Comparison of ENCODE assay signal across 8 cellular contexts in genomic region chr10:46423550-46423949, GRCh38. TPM values are rescaled to one million over a fixed set of nuclear protein-coding genes. Genes with fewer than 3 reads are reported as not detected.
"Had no signal": no experiment of that assay in that cellular context is flagged by ENCODE, and none has a peak within 500 bp of the region (broad histone marks: within the 10 kb centered on the region; RNA-seq: fewer than 3 reads in every experiment).

No MANE protein-coding gene starts in this region.

RNA-seq across cellular contexts. Expression of gene NPY4R, which starts 42.2 kb away (rescaled TPM):
- total RNA-seq: thoracic aorta, thyroid gland, upper lobe of right lung, ureter, uterus had no signal
- polyA plus RNA-seq: urinary bladder had no signal

RNA-seq across cellular contexts. Expression of gene ANXA8L1, which starts 48.0 kb away (rescaled TPM):
- total RNA-seq: temporal lobe, thoracic aorta, thyroid gland, transverse colon had no signal
